Comparison of ENCODE assay signal across 14 cellular contexts in the genomic region with DNA sequence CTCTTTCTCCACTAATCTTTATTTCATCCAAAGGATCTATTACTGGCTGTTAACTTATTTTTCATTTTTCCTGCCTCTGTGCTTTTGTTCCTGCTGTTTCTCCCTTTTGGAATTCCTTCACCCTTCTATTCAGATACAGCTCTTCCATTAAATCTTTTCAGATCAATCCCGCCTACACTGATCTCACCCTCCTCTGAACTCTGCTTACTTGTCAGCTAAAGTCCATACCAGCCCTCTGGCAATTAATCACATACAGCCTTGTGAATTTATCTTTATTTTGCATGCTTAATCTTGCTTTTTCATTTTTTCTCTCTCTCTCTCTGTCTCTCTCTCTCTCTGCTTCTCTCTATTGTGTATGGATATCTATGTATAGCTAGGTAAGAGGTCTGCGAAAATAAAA.
DNase-seq lines count a peak whose midpoint lies in the region; ATAC-seq and TF ChIP-seq lines count a peak whose summit lies in the region.
"Had no signal": no experiment of that assay in that cellular context is flagged by ENCODE, and none has a peak within 500 bp of the region (broad histone marks: within the 10 kb centered on the region; RNA-seq: fewer than 3 reads in every experiment).

No MANE protein-coding gene starts in this region.

- no peak for TF ChIP-seq CTCF in right lobe of liver (IDR thresholded peaks at IDR 0.05)
- TF ChIP-seq CTCF in stomach (IDR thresholded peaks at IDR 0.05) = no peak
- TF ChIP-seq CTCF in Calu3 (IDR thresholded peaks at IDR 0.05; ENCODE audit: unreplicated experiment) = no peak

- no peak for DNase-seq in CD4-positive, CD25-positive, alpha-beta regulatory T cell
- DNase-seq in amniotic epithelial cell (ENCODE audit: low read depth) (peak; percentile 18), right lobe of liver (no peak), stomach (no peak), Calu3 (no peak)
- no peak for DNase-seq in stimulated activated effector memory CD8-positive, alpha-beta T cell treated with anti-CD3 and anti-CD28 coated beads, Interleukin-12 subunit alpha, Interleukin-12 subunit beta, amount 100 ng/mL, for 72 hours (ENCODE audit: low spot score in 2 of 2)
- DNase-seq: 8988T; CD4-positive, alpha-beta T cell; DND-41; GDM1; GOT3 had no signal

- CTCF ChIA-PET in Calu3 (lab: Charles Lee) = no interaction called here

- BruUV-seq in Calu3 (replicated peaks; lab: Mats Ljungman, UMichigan) = no TSS peak

- H3K36me3 Mint-ChIP-seq in CD4-positive, CD25-positive, alpha-beta regulatory T cell = peaks cover 13% of the 10 kb centered on the region
- H3K36me3 Mint-ChIP-seq in Calu3 (ENCODE audit: insufficient read depth, unreplicated experiment) = no peaks in the 10 kb centered on the region
- no peaks in the 10 kb centered on the region for H3K36me3 Mint-ChIP-seq in stimulated activated effector memory CD8-positive, alpha-beta T cell treated with anti-CD3 and anti-CD28 coated beads, Interleukin-12 subunit alpha, Interleukin-12 subunit beta, amount 100 ng/mL, for 72 hours

- intact Hi-C loops in right lobe of liver (cut with DNase I) = no loop called here
- intact Hi-C loops in stomach (cut with DNase I; ENCODE audit: low total_unique reads) = no loop called here
- intact Hi-C loops in Calu3 (cut with micrococcal nuclease; ENCODE audit: unreplicated experiment) = no loop called here

- H3K36me3 ChIP-seq in CD4-positive, CD25-positive, alpha-beta regulatory T cell (ENCODE audit: control insufficient read depth, insufficient read depth, low read length) = peaks cover 15% of the 10 kb centered on the region
- H3K36me3 ChIP-seq in right lobe of liver (no peaks in the 10 kb centered on the region), stomach (peaks cover 5 to 26% (median 20%) of the 10 kb centered on the region in 4 donors)
- H3K36me3 ChIP-seq: BLaER1 treated with 17β-estradiol and CSF1 and Interleukin-3, amounts not matched to agents 10 nM and 100 nM; HAP-1 had no signal

- no peak overlapping the region for H3K27ac ChIP-seq in CD4-positive, CD25-positive, alpha-beta regulatory T cell (ENCODE audit: insufficient read depth, low read length, poor library complexity, severe bottlenecking)
- H3K27ac ChIP-seq in right lobe of liver = no peak overlapping the region
- peak overlapping the region in 3 of 5 donors; percentile 46 to 66 (median 63) for H3K27ac ChIP-seq in stomach
- H3K27ac ChIP-seq: BLaER1 treated with 17β-estradiol and CSF1 and Interleukin-3, amounts not matched to agents 10 nM and 100 nM had no signal

- no peak overlapping the region for H3K4me3 Mint-ChIP-seq in CD4-positive, CD25-positive, alpha-beta regulatory T cell
- no peak overlapping the region for H3K4me3 Mint-ChIP-seq in Calu3 (ENCODE audit: low read depth, unreplicated experiment)
- no peak overlapping the region for H3K4me3 Mint-ChIP-seq in stimulated activated effector memory CD8-positive, alpha-beta T cell treated with anti-CD3 and anti-CD28 coated beads, Interleukin-12 subunit alpha, Interleukin-12 subunit beta, amount 100 ng/mL, for 72 hours
- H3K4me3 Mint-ChIP-seq: CD4-positive, alpha-beta T cell had no signal

- H3K27me3 Mint-ChIP-seq in CD4-positive, CD25-positive, alpha-beta regulatory T cell = no peaks in the 10 kb centered on the region
- H3K27me3 Mint-ChIP-seq in Calu3 (ENCODE audit: unreplicated experiment) = no peaks in the 10 kb centered on the region
- H3K27me3 Mint-ChIP-seq: CD4-positive, alpha-beta T cell had no signal

- peaks cover 6 to 15% (median 7%) of the 10 kb centered on the region in 4 donors for H3K4me1 Mint-ChIP-seq in CD4-positive, CD25-positive, alpha-beta regulatory T cell
- H3K4me1 Mint-ChIP-seq in Calu3 (ENCODE audit: low read depth, unreplicated experiment) = peaks cover 27% of the 10 kb centered on the region
- H3K4me1 Mint-ChIP-seq in stimulated activated effector memory CD8-positive, alpha-beta T cell treated with anti-CD3 and anti-CD28 coated beads, Interleukin-12 subunit alpha, Interleukin-12 subunit beta, amount 100 ng/mL, for 72 hours = no peaks in the 10 kb centered on the region

- TF ChIP-seq POLR2A in right lobe of liver (IDR thresholded peaks at IDR 0.05) = no peak
- TF ChIP-seq POLR2A in stomach (IDR thresholded peaks at IDR 0.05) = no peak

- ATAC-seq in CD4-positive, CD25-positive, alpha-beta regulatory T cell (ENCODE audit: low read depth in 2 of 2) = no peak
- peak; percentile 46 to 81 (median 70) for ATAC-seq in right lobe of liver
- no peak for ATAC-seq in HG02852 (IDR thresholded peaks at IDR 0.05; ENCODE audit: unreplicated experiment)
- no peak for ATAC-seq in stimulated activated effector memory CD8-positive, alpha-beta T cell treated with anti-CD3 and anti-CD28 coated beads, Interleukin-12 subunit alpha, Interleukin-12 subunit beta, amount 100 ng/mL, for 72 hours

- TF ChIP-seq EP300 in stomach (IDR thresholded peaks at IDR 0.05) = no peak

- no peaks in the 10 kb centered on the region for H3K9me3 ChIP-seq in CD4-positive, CD25-positive, alpha-beta regulatory T cell (ENCODE audit: control insufficient read depth in 2 of 2, low read length in 2 of 2)
- H3K9me3 ChIP-seq in right lobe of liver = no peaks in the 10 kb centered on the region
- no peaks in the 10 kb centered on the region for H3K9me3 ChIP-seq in stomach
- H3K9me3 ChIP-seq: BLaER1 treated with 17β-estradiol and CSF1 and Interleukin-3, amounts not matched to agents 10 nM and 100 nM; HAP-1 had no signal

- H3K4me3 ChIP-seq in CD4-positive, CD25-positive, alpha-beta regulatory T cell (ENCODE audit: low read depth, low read length) = no peak overlapping the region
- H3K4me3 ChIP-seq in right lobe of liver (no peak overlapping the region), stomach (no peak overlapping the region)
- H3K4me3 ChIP-seq: BLaER1 treated with 17β-estradiol and CSF1 and Interleukin-3, amounts not matched to agents 10 nM and 100 nM; HAP-1 had no signal

- H3K27ac Mint-ChIP-seq in CD4-positive, CD25-positive, alpha-beta regulatory T cell = peak overlapping the region in 2 of 3 donors; percentile 39 to 76
- H3K27ac Mint-ChIP-seq in Calu3 (ENCODE audit: unreplicated experiment) = no peak overlapping the region
- no peak overlapping the region for H3K27ac Mint-ChIP-seq in stimulated activated effector memory CD8-positive, alpha-beta T cell treated with anti-CD3 and anti-CD28 coated beads, Interleukin-12 subunit alpha, Interleukin-12 subunit beta, amount 100 ng/mL, for 72 hours
- H3K27ac Mint-ChIP-seq: CD4-positive, alpha-beta T cell had no signal

- no peaks in the 10 kb centered on the region for H3K4me1 ChIP-seq in CD4-positive, CD25-positive, alpha-beta regulatory T cell (ENCODE audit: control insufficient read depth, insufficient read depth, low read length, poor library complexity, severe bottlenecking)
- H3K4me1 ChIP-seq in right lobe of liver (peaks cover 0 to 27% (median 8%) of the 10 kb centered on the region in 4 donors), stomach (peaks cover 16 to 58% (median 43%) of the 10 kb centered on the region in 4 donors)
- H3K4me1 ChIP-seq: HAP-1 had no signal

- peaks cover 0 to 2% (median 0%) of the 10 kb centered on the region in 7 donors for H3K9me3 Mint-ChIP-seq in CD4-positive, CD25-positive, alpha-beta regulatory T cell
- H3K9me3 Mint-ChIP-seq in Calu3 (ENCODE audit: low read depth, unreplicated experiment) = no peaks in the 10 kb centered on the region
- no peaks in the 10 kb centered on the region for H3K9me3 Mint-ChIP-seq in stimulated activated effector memory CD8-positive, alpha-beta T cell treated with anti-CD3 and anti-CD28 coated beads, Interleukin-12 subunit alpha, Interleukin-12 subunit beta, amount 100 ng/mL, for 72 hours
- H3K9me3 Mint-ChIP-seq: CD4-positive, alpha-beta T cell had no signal

- H3K27me3 ChIP-seq in CD4-positive, CD25-positive, alpha-beta regulatory T cell (ENCODE audit: control insufficient read depth, insufficient read depth, low read length) = no peaks in the 10 kb centered on the region
- H3K27me3 ChIP-seq in right lobe of liver (no peaks in the 10 kb centered on the region), stomach (no peaks in the 10 kb centered on the region)

- 67% methylated on average over 2 of the region's 2 CpGs for WGBS in right lobe of liver (ENCODE audit: insufficient coverage, low coverage, low lambda C conversion rate, missing lambda C conversion rate)
- WGBS in stomach, 5 donors = 40 to 65% (median 56%) methylated on average over 2 of the region's 2 CpGs

Comparison
In these comparisons a context has a peak if more than half of its experiments do, and no peak if none do; other contexts are left out.
1. ATAC-seq: peak in right lobe of liver (4 of 4); none in CD4-positive, CD25-positive, alpha-beta regulatory T cell (0 of 2), HG02852 (single experiment) and stimulated activated effector memory CD8-positive, alpha-beta T cell treated with anti-CD3 and anti-CD28 coated beads, Interleukin-12 subunit alpha, Interleukin-12 subunit beta, amount 100 ng/mL, for 72 hours (single experiment).
2. H3K27ac ChIP-seq: peak in stomach (3 of 5); none in CD4-positive, CD25-positive, alpha-beta regulatory T cell (single experiment) and right lobe of liver (0 of 3).
3. H3K27ac Mint-ChIP-seq: peak in CD4-positive, CD25-positive, alpha-beta regulatory T cell (2 of 3); none in Calu3 (single experiment) and stimulated activated effector memory CD8-positive, alpha-beta T cell treated with anti-CD3 and anti-CD28 coated beads, Interleukin-12 subunit alpha, Interleukin-12 subunit beta, amount 100 ng/mL, for 72 hours (single experiment).